9 cellular contexts compared by ENCODE assay signal in genomic region chr12:53218551-53219114, GRCh38. TPM values are rescaled to one million over a fixed set of nuclear protein-coding genes. Genes with fewer than 3 reads are reported as not detected.
A peak's percentile ranks its signal among the peaks of the same experiment; 100 is the strongest.
DNase-seq lines count a peak whose midpoint lies in the region; ATAC-seq, FAIRE-seq and TF ChIP-seq lines count a peak whose summit lies in the region.
"Had no signal": no experiment of that assay in that cellular context is flagged by ENCODE, and none has a peak within 500 bp of the region (broad histone marks: within the 10 kb centered on the region; RNA-seq: fewer than 3 reads in every experiment).

No MANE protein-coding gene starts in this region.

- 91% methylated on average over 20 of the region's 25 CpGs for WGBS in GM12878 (ENCODE audit: insufficient coverage, insufficient replicate concordance, low lambda C conversion rate, missing lambda C conversion rate)

- H3K9ac ChIP-seq in GM12878 (ENCODE audit: control insufficient read depth, insufficient read depth, low read length) (peak overlapping the region; percentile 52; the same call in 1 of the 2 replicates), keratinocyte (ENCODE audit: control insufficient read depth, extremely low read depth, insufficient read depth, low read length) (peak overlapping the region; percentile 81), subcutaneous abdominal adipose tissue (ENCODE audit: low read length in 5 of 5) (peak overlapping the region; percentile 38 to 84 (median 57))

- in situ Hi-C loops in GM12878 (cut with MboI) = no loop called here

- H3K27ac ChIP-seq in GM12878 (ENCODE audit: control insufficient read depth, insufficient read depth) (no peak overlapping the region), keratinocyte (ENCODE audit: control insufficient read depth, insufficient read depth, low read length) (peak overlapping the region; percentile 70), subcutaneous abdominal adipose tissue (ENCODE audit: low read depth, low read length) (peak overlapping the region; percentile 100)

- H3K4me1 ChIP-seq in GM12878 (ENCODE audit: control insufficient read depth, insufficient read depth, low read length) (peaks cover 22% of the 10 kb centered on the region), keratinocyte (ENCODE audit: control insufficient read depth, extremely low read depth, insufficient read depth, low read length) (peaks cover 57% of the 10 kb centered on the region), subcutaneous abdominal adipose tissue (ENCODE audit: control insufficient read depth in 5 of 5, insufficient read depth in 5 of 5, low read length in 5 of 5) (peaks cover 22 to 90% (median 83%) of the 10 kb centered on the region in 5 donors)

- RAD21 ChIA-PET in GM12878 (lab: Charles Lee; ENCODE audit: unreplicated experiment) = interaction anchor here (1.5 to 11.1 kb wide), 6 partner anchors 10 to 127 kb away, joined by 3 to 146 read pairs (median 38); partner anchors contain the start of genes AAAS, ESPL1 and ITGB7

- CTCF ChIA-PET in activated CD4-positive, alpha-beta T cell treated with anti-CD3 and anti-CD28 coated beads for 36 hours (lab: Charles Lee) = interaction anchor here (0.6 to 10.7 kb wide), 7 partner anchors 9 to 104 kb away, joined by 3 to 173 read pairs (median 8); partner anchors contain the start of genes AAAS, ESPL1, MYG1 and PFDN5
- CTCF ChIA-PET in GM12878 (lab: Yijun Ruan, JAX) = interaction anchor here (0.6 to 15.7 kb wide), 10 partner anchors 9 to 104 kb away, joined by 3 to 315 read pairs (median 9); partner anchors contain the start of genes AAAS, CSAD, ESPL1 and PFDN5

- H3K9me1 ChIP-seq in keratinocyte (ENCODE audit: control insufficient read depth, extremely low read depth, insufficient read depth, low read length) = no peaks in the 10 kb centered on the region

- no peak for ATAC-seq in activated CD4-positive, alpha-beta T cell treated with anti-CD3 and anti-CD28 coated beads for 36 hours
- no peak for ATAC-seq in GM12878

- SMC1A ChIA-PET in GM12878 (lab: Charles Lee; ENCODE audit: uncharacterized antibody, unreplicated experiment) = interaction anchor here (1.1 to 16.4 kb wide), 11 partner anchors 10 to 105 kb away, joined by 3 to 155 read pairs (median 5); partner anchors contain the start of genes ESPL1, ITGB7 and PFDN5

- intact Hi-C loops in activated CD4-positive, alpha-beta T cell treated with anti-CD3 and anti-CD28 coated beads for 36 hours (cut with DNase I, micrococcal nuclease) = loop anchor here in 1 of 2 experiments (1.0 to 10.0 kb wide), 4 partner anchors 10 to 106 kb away; partner anchors contain the start of genes AAAS, CSAD and ZNF740
- intact Hi-C loops in GM12878 (cut with micrococcal nuclease; ENCODE audit: unreplicated experiment) = no loop called here

- H3K79me2 ChIP-seq in GM12878 (ENCODE audit: control insufficient read depth, insufficient read depth, low read length) (peaks cover 4% of the 10 kb centered on the region; the same call in 1 of the 2 replicates), keratinocyte (ENCODE audit: control insufficient read depth, insufficient read depth, low read length) (peaks cover 27% of the 10 kb centered on the region)

- no peaks in the 10 kb centered on the region for H3K9me3 Mint-ChIP-seq in activated CD4-positive, alpha-beta T cell treated with anti-CD3 and anti-CD28 coated beads for 36 hours (ENCODE audit: low read depth)

- no TSS peak for BruUV-seq in GM12878 (replicated peaks; lab: Mats Ljungman, UMichigan)

- no peak overlapping the region for H2AFZ ChIP-seq in GM12878 (ENCODE audit: control insufficient read depth, low read depth, low read length)
- H2AFZ ChIP-seq in keratinocyte (ENCODE audit: control insufficient read depth, low read length) = no peak overlapping the region

- FAIRE-seq in GM12878 (lab: Jason Lieb, UNC) (no peak), keratinocyte (lab: Jason Lieb, UNC) (no peak)
- FAIRE-seq: frontal cortex had no signal

- no peaks in the 10 kb centered on the region for H4K20me1 ChIP-seq in GM12878 (ENCODE audit: control insufficient read depth, insufficient read depth)
- H4K20me1 ChIP-seq in keratinocyte (ENCODE audit: control insufficient read depth, extremely low read depth, insufficient read depth, low read length) = peaks cover 4% of the 10 kb centered on the region

- DNase-seq in activated CD4-positive, alpha-beta T cell treated with anti-CD3 and anti-CD28 coated beads for 36 hours = no peak
- no peak for DNase-seq in activated CD4-positive, alpha-beta T cell treated with anti-CD3 and anti-CD28 coated beads, Interleukin-2, amount 50 U/mL, for 48 hours
- DNase-seq in GM12878 (ENCODE audit: low read depth, low spot score) = no peak
- DNase-seq in keratinocyte (ENCODE audit: low read depth, low spot score) = no peak
- DNase-seq in NCI-H524 (lab: John Stamatoyannopoulos, UW) = no peak
- DNase-seq in NCI-H146 treated with DMSO at 0.1 percent for 48 hours (lab: John Stamatoyannopoulos, UW; ENCODE audit: unreplicated experiment) = no peak
- no peak for DNase-seq in SIG-M5 treated with dmso at 0.1 percent for 504 hours (lab: John Stamatoyannopoulos, UW; ENCODE audit: unreplicated experiment)

- no peak for TF ChIP-seq POLR2A in GM12878 (IDR thresholded peaks at IDR 0.05; ENCODE audit: low read depth, low read length)

- peak overlapping the region; percentile 86 for H3K4me2 ChIP-seq in GM12878 (ENCODE audit: control insufficient read depth, insufficient read depth)
- peak overlapping the region; percentile 87 for H3K4me2 ChIP-seq in keratinocyte (ENCODE audit: control insufficient read depth, extremely low read depth, insufficient read depth, low read depth, low read length)

- H3K4me3 ChIP-seq in GM12878 (peak overlapping the region; percentile 86), keratinocyte (ENCODE audit: control insufficient read depth in 2 of 3, extremely low read depth in 1 of 3, insufficient read depth in 2 of 3, low read depth in 1 of 3, low read length in 3 of 3) (peak overlapping the region; percentile 56 to 99 (median 95)), subcutaneous abdominal adipose tissue (ENCODE audit: low read depth in 1 of 5, low read length in 5 of 5) (peak overlapping the region; percentile 84 to 97 (median 94))

- dilution Hi-C loops in keratinocyte (cut with MboI; ENCODE audit: extremely low pct_ligation_motif_present, low sequenced_read_pairs) = no loop called here

- peak overlapping the region; percentile 83 for H3K4me3 Mint-ChIP-seq in activated CD4-positive, alpha-beta T cell treated with anti-CD3 and anti-CD28 coated beads for 36 hours

- no peaks in the 10 kb centered on the region for H3K9me3 ChIP-seq in GM12878 (replicated peaks; ENCODE audit: control insufficient read depth, insufficient read depth, low read length)
- no peaks in the 10 kb centered on the region for H3K9me3 ChIP-seq in keratinocyte (ENCODE audit: control insufficient read depth, low read depth, low read length)
- H3K9me3 ChIP-seq in subcutaneous abdominal adipose tissue (ENCODE audit: control insufficient read depth in 5 of 5, low read length in 5 of 5) = no peaks in the 10 kb centered on the region

- H3K36me3 Mint-ChIP-seq in activated CD4-positive, alpha-beta T cell treated with anti-CD3 and anti-CD28 coated beads for 36 hours (ENCODE audit: low read depth) = peaks cover 6% of the 10 kb centered on the region

- peaks cover 0 to 4% of the 10 kb centered on the region in 2 experiments; a peak in 3 of 4 replicates for H3K36me3 ChIP-seq in GM12878 (ENCODE audit: control insufficient read depth in 2 of 2, insufficient read depth in 2 of 2, low read length in 1 of 2)
- H3K36me3 ChIP-seq in keratinocyte (ENCODE audit: control insufficient read depth in 2 of 2, extremely low read depth in 1 of 2, insufficient read depth in 2 of 2, low read length in 2 of 2) = peaks cover 11 to 22% of the 10 kb centered on the region in 2 experiments
- H3K36me3 ChIP-seq in subcutaneous abdominal adipose tissue (ENCODE audit: control insufficient read depth in 5 of 5, insufficient read depth in 5 of 5, low read length in 5 of 5) = peaks cover 0 to 22% (median 20%) of the 10 kb centered on the region in 5 donors

- H3K27ac Mint-ChIP-seq in activated CD4-positive, alpha-beta T cell treated with anti-CD3 and anti-CD28 coated beads for 36 hours = peak overlapping the region; percentile 95

- POLR2A ChIA-PET in activated CD4-positive, alpha-beta T cell treated with anti-CD3 and anti-CD28 coated beads for 36 hours (lab: Charles Lee) = interaction anchor here (1.9 kb wide), 1 partner anchor 49 kb away, joined by 6 read pairs; the partner anchor contains the start of gene ESPL1
- POLR2A ChIA-PET in GM12878 (lab: Charles Lee) = interaction anchor here (1.3 to 4.4 kb wide), 4 partner anchors 11 to 50 kb away, joined by 3 to 28 read pairs (median 15); partner anchors contain the start of genes ESPL1 and ITGB7

- no peak for TF ChIP-seq RAD21 in GM12878 (IDR thresholded peaks at IDR 0.05; ENCODE audit: insufficient read depth, low read depth, low read length)

- H3K27me3 Mint-ChIP-seq in activated CD4-positive, alpha-beta T cell treated with anti-CD3 and anti-CD28 coated beads for 36 hours = no peaks in the 10 kb centered on the region

- no peaks in the 10 kb centered on the region for H3K27me3 ChIP-seq in GM12878 (replicated peaks in 1 of 2; ENCODE audit: control insufficient read depth in 2 of 2, insufficient read depth in 2 of 2, low read length in 1 of 2)
- no peaks in the 10 kb centered on the region for H3K27me3 ChIP-seq in keratinocyte (ENCODE audit: control insufficient read depth, extremely low read depth, insufficient read depth, low read length)
- no peaks in the 10 kb centered on the region for H3K27me3 ChIP-seq in subcutaneous abdominal adipose tissue (ENCODE audit: control insufficient read depth in 5 of 5, insufficient read depth in 4 of 5, low read length in 5 of 5)

- TF ChIP-seq CTCF in GM12878 (IDR thresholded peaks at IDR 0.05 in 2 of 3, conservative IDR thresholded peaks at IDR 0.05 in 1 of 3; ENCODE audit: control insufficient read depth in 2 of 3, extremely low read depth in 1 of 3, insufficient read depth in 1 of 3, low read depth in 3 of 3, low read length in 3 of 3) = no peak
- TF ChIP-seq CTCF in keratinocyte (optimal IDR thresholded peaks at IDR 0.05 in 1 of 3, IDR thresholded peaks at IDR 0.05 in 1 of 3, conservative IDR thresholded peaks at IDR 0.05 in 1 of 3; ENCODE audit: extremely low read depth in 1 of 3, insufficient read depth in 2 of 3, low read length in 3 of 3) = no peak

- H3K4me1 Mint-ChIP-seq in activated CD4-positive, alpha-beta T cell treated with anti-CD3 and anti-CD28 coated beads for 36 hours = peaks cover 65% of the 10 kb centered on the region

- TF ChIP-seq EP300 in GM12878 (IDR thresholded peaks at IDR 0.05; ENCODE audit: borderline replicate concordance in 1 of 2, control insufficient read depth in 1 of 2, low read depth in 2 of 2, low read length in 2 of 2) = no peak

RNA-seq across cellular contexts. Expression of gene ITGB7, which starts 11.6 kb away (rescaled TPM):
- 10 to 100 TPM; 73.0 to 77.6 TPM for total RNA-seq in activated CD4-positive, alpha-beta T cell treated with anti-CD3 and anti-CD28 coated beads for 36 hours
- total RNA-seq in GM12878 (2013; cell fraction: nucleolus; rRNA removed) = 215 and 221 TPM in 2 replicates
- total RNA-seq in GM12878 (2014; rRNA removed) (366 and 425 TPM in 2 replicates), GM12878 (2014; rRNA removed; fragmentation: Illumina TruSeq; extraction: Trizol) (158 and 166 TPM in 2 replicates), GM12878 (2021) (459 and 487 TPM in 2 replicates)
- 81.6 TPM for polyA plus RNA-seq in GM12878 (2011; ENCODE audit: low read depth)
- polyA plus RNA-seq in GM12878 (2011; rRNA removed) (130 and 234 TPM in 2 replicates), GM12878 (2014; fragmentation: Illumina TruSeq; extraction: Trizol) (95.4 and 174 TPM in 2 replicates), GM12878 (2014; fragmentation: Nextera tagmentation; extraction: Ambion mirVana) (10 to 100 TPM; 54.5 to 99.5 TPM), GM12878 (2014; rRNA removed) (282 and 333 TPM in 2 replicates), GM12878 (2016; fragmentation: Nextera tagmentation; extraction: Ambion mirVana) (100 to 1,000 TPM; 269 to 332 TPM), keratinocyte (0.58 to 2.4 TPM (median 0.83 TPM) in 3 replicates)
- polyA plus RNA-seq in GM12878 (2011; cell fraction: cytosol; rRNA removed) = 334 and 445 TPM in 2 replicates
- 940 and 958 TPM in 2 replicates for polyA plus RNA-seq in GM12878 (2011; cell fraction: nucleus; rRNA removed)
- polyA plus RNA-seq in GM12878 (2012) = 135 and 178 TPM in 2 replicates
- 281 and 434 TPM in 2 replicates for polyA minus RNA-seq in GM12878 (2011; rRNA and poly(A)+ RNA removed)
- 164 and 179 TPM in 2 replicates for polyA minus RNA-seq in GM12878 (2011; cell fraction: cytosol; rRNA and poly(A)+ RNA removed)
- polyA minus RNA-seq in GM12878 (2011; cell fraction: nucleus; rRNA and poly(A)+ RNA removed) = 164 and 235 TPM in 2 replicates
- polyA plus RNA-seq in keratinocyte (2011; ENCODE audit: low read depth) = 4.2 TPM
- 0.19 and 0.21 TPM in 2 replicates for polyA plus RNA-seq in keratinocyte (2011; cell fraction: cytosol; rRNA removed)
- polyA plus RNA-seq in keratinocyte (2011; cell fraction: nucleus; rRNA removed) = 7.8 and 8.3 TPM in 2 replicates
- 0.76 and 8.4 TPM in 2 replicates for polyA plus RNA-seq in keratinocyte (2012; ENCODE audit: low replicate concordance)
- polyA minus RNA-seq in keratinocyte = 3.5 to 9.8 TPM (median 4.8 TPM) in 3 replicates
- polyA minus RNA-seq in keratinocyte (2011; cell fraction: cytosol; rRNA and poly(A)+ RNA removed) = not detected
- polyA minus RNA-seq in keratinocyte (2011; cell fraction: nucleus; rRNA and poly(A)+ RNA removed) = 3.8 and 4.5 TPM in 2 replicates
- total RNA-seq: frontal cortex had no signal

RNA-seq across cellular contexts. Expression of gene RARG, which starts 13.4 kb away (rescaled TPM):
- total RNA-seq in activated CD4-positive, alpha-beta T cell treated with anti-CD3 and anti-CD28 coated beads for 36 hours = 10 to 100 TPM; 20.0 to 21.6 TPM
- total RNA-seq in GM12878 (2013; cell fraction: nucleolus; rRNA removed) = 12.2 and 13.4 TPM in 2 replicates
- total RNA-seq in GM12878 (2014; rRNA removed) = 3.4 and 4.0 TPM in 2 replicates
- total RNA-seq in GM12878 (2014; rRNA removed; fragmentation: Illumina TruSeq; extraction: Trizol) = 3.0 and 3.9 TPM in 2 replicates
- 7.3 and 8.7 TPM in 2 replicates for total RNA-seq in GM12878 (2021)
- 0.72 TPM for polyA plus RNA-seq in GM12878 (2011; ENCODE audit: low read depth)
- polyA plus RNA-seq in GM12878 (2011; rRNA removed) = 4.5 and 8.1 TPM in 2 replicates
- 9.2 and 13.2 TPM in 2 replicates for polyA plus RNA-seq in GM12878 (2011; cell fraction: cytosol; rRNA removed)
- polyA plus RNA-seq in GM12878 (2011; cell fraction: nucleus; rRNA removed) = 34.2 and 38.3 TPM in 2 replicates
- 2.5 and 2.9 TPM in 2 replicates for polyA plus RNA-seq in GM12878 (2012)
- polyA plus RNA-seq in GM12878 (2014; fragmentation: Illumina TruSeq; extraction: Trizol) = 2.6 and 4.2 TPM in 2 replicates
- under 1 TPM; 0.27 to 0.60 TPM for polyA plus RNA-seq in GM12878 (2014; fragmentation: Nextera tagmentation; extraction: Ambion mirVana)
- 7.2 and 8.0 TPM in 2 replicates for polyA plus RNA-seq in GM12878 (2014; rRNA removed)
- polyA plus RNA-seq in GM12878 (2016; fragmentation: Nextera tagmentation; extraction: Ambion mirVana) = 1 to 10 TPM; 3.8 to 6.0 TPM
- 12.3 and 13.9 TPM in 2 replicates for polyA minus RNA-seq in GM12878 (2011; rRNA and poly(A)+ RNA removed)
- polyA minus RNA-seq in GM12878 (2011; cell fraction: cytosol; rRNA and poly(A)+ RNA removed) = 7.5 and 8.3 TPM in 2 replicates
- polyA minus RNA-seq in GM12878 (2011; cell fraction: nucleus; rRNA and poly(A)+ RNA removed) = 9.1 and 18.5 TPM in 2 replicates
- polyA plus RNA-seq in keratinocyte = 26.4 to 31.5 TPM (median 30.9 TPM) in 3 replicates
- polyA plus RNA-seq in keratinocyte (2011; ENCODE audit: low read depth) = 43.6 TPM
- polyA plus RNA-seq in keratinocyte (2011; cell fraction: cytosol; rRNA removed) = 26.0 and 36.6 TPM in 2 replicates
- polyA plus RNA-seq in keratinocyte (2011; cell fraction: nucleus; rRNA removed) = 31.8 and 38.9 TPM in 2 replicates
- polyA plus RNA-seq in keratinocyte (2012; ENCODE audit: low replicate concordance) = 39.6 and 84.0 TPM in 2 replicates
- polyA minus RNA-seq in keratinocyte = 48.5 to 64.1 TPM (median 57.6 TPM) in 3 replicates
- polyA minus RNA-seq in keratinocyte (2011; cell fraction: cytosol; rRNA and poly(A)+ RNA removed) = 42.2 TPM
- polyA minus RNA-seq in keratinocyte (2011; cell fraction: nucleus; rRNA and poly(A)+ RNA removed) = 24.9 and 25.7 TPM in 2 replicates

RNA-seq across cellular contexts. Expression of gene CSAD, which starts 37.9 kb away (rescaled TPM):
- 10 to 100 TPM; 20.0 to 23.1 TPM for total RNA-seq in activated CD4-positive, alpha-beta T cell treated with anti-CD3 and anti-CD28 coated beads for 36 hours
- total RNA-seq in GM12878 (2013; cell fraction: nucleolus; rRNA removed) = 35.3 and 40.5 TPM in 2 replicates
- total RNA-seq in GM12878 (2014; rRNA removed) = 7.0 and 12.5 TPM in 2 replicates
- 5.4 and 6.7 TPM in 2 replicates for total RNA-seq in GM12878 (2014; rRNA removed; fragmentation: Illumina TruSeq; extraction: Trizol)
- 6.1 and 9.3 TPM in 2 replicates for total RNA-seq in GM12878 (2021)
- 9.2 TPM for polyA plus RNA-seq in GM12878 (2011; ENCODE audit: low read depth)
- polyA plus RNA-seq in GM12878 (2011; rRNA removed) = 14.4 and 19.1 TPM in 2 replicates
- polyA plus RNA-seq in GM12878 (2011; cell fraction: cytosol; rRNA removed) = 14.6 and 22.7 TPM in 2 replicates
- polyA plus RNA-seq in GM12878 (2011; cell fraction: nucleus; rRNA removed) = 73.6 and 82.3 TPM in 2 replicates
- 13.3 and 15.1 TPM in 2 replicates for polyA plus RNA-seq in GM12878 (2012)
- 12.3 and 12.7 TPM in 2 replicates for polyA plus RNA-seq in GM12878 (2014; fragmentation: Illumina TruSeq; extraction: Trizol)
- 1 to 10 TPM; 1.2 to 2.0 TPM for polyA plus RNA-seq in GM12878 (2014; fragmentation: Nextera tagmentation; extraction: Ambion mirVana)
- 20.0 and 20.4 TPM in 2 replicates for polyA plus RNA-seq in GM12878 (2014; rRNA removed)
- polyA plus RNA-seq in GM12878 (2016; fragmentation: Nextera tagmentation; extraction: Ambion mirVana) = 1 to 10 TPM; 1.1 to 2.4 TPM
- 13.1 and 15.2 TPM in 2 replicates for polyA minus RNA-seq in GM12878 (2011; rRNA and poly(A)+ RNA removed)
- polyA minus RNA-seq in GM12878 (2011; cell fraction: cytosol; rRNA and poly(A)+ RNA removed) = 4.9 and 6.8 TPM in 2 replicates
- 11.6 and 18.4 TPM in 2 replicates for polyA minus RNA-seq in GM12878 (2011; cell fraction: nucleus; rRNA and poly(A)+ RNA removed)
- 7.9 to 29.5 TPM (median 19.5 TPM) in 3 replicates for polyA plus RNA-seq in keratinocyte
- polyA plus RNA-seq in keratinocyte (2011; ENCODE audit: low read depth) = 8.0 TPM
- 1.4 and 1.9 TPM in 2 replicates for polyA plus RNA-seq in keratinocyte (2011; cell fraction: cytosol; rRNA removed)
- 126 and 152 TPM in 2 replicates for polyA plus RNA-seq in keratinocyte (2011; cell fraction: nucleus; rRNA removed)
- polyA plus RNA-seq in keratinocyte (2012; ENCODE audit: low replicate concordance) = 5.8 and 23.3 TPM in 2 replicates
- polyA minus RNA-seq in keratinocyte = 5.6 to 17.6 TPM (median 17.2 TPM) in 3 replicates
- polyA minus RNA-seq in keratinocyte (2011; cell fraction: cytosol; rRNA and poly(A)+ RNA removed) = 3.1 TPM
- 20.0 and 28.5 TPM in 2 replicates for polyA minus RNA-seq in keratinocyte (2011; cell fraction: nucleus; rRNA and poly(A)+ RNA removed)

RNA-seq across cellular contexts. Expression of gene ZNF740, which starts 38.1 kb away (rescaled TPM):
- 10 to 100 TPM; 34.9 to 40.2 TPM for total RNA-seq in activated CD4-positive, alpha-beta T cell treated with anti-CD3 and anti-CD28 coated beads for 36 hours
- 112 and 115 TPM in 2 replicates for total RNA-seq in GM12878 (2013; cell fraction: nucleolus; rRNA removed)
- total RNA-seq in GM12878 (2014; rRNA removed) (11.6 and 12.6 TPM in 2 replicates), GM12878 (2014; rRNA removed; fragmentation: Illumina TruSeq; extraction: Trizol) (9.9 and 11.8 TPM in 2 replicates), GM12878 (2021) (29.0 and 33.6 TPM in 2 replicates)
- 10.5 TPM for polyA plus RNA-seq in GM12878 (2011; ENCODE audit: low read depth)
- polyA plus RNA-seq in GM12878 (2011; rRNA removed) (29.5 and 30.9 TPM in 2 replicates), GM12878 (2014; fragmentation: Illumina TruSeq; extraction: Trizol) (14.2 and 21.6 TPM in 2 replicates), GM12878 (2014; fragmentation: Nextera tagmentation; extraction: Ambion mirVana) (1 to 10 TPM; 1.4 to 1.8 TPM), GM12878 (2014; rRNA removed) (12.9 and 19.1 TPM in 2 replicates), GM12878 (2016; fragmentation: Nextera tagmentation; extraction: Ambion mirVana) (1 to 10 TPM; 4.1 to 5.6 TPM), keratinocyte (6.5 to 11.8 TPM (median 10.3 TPM) in 3 replicates)
- 17.7 and 18.8 TPM in 2 replicates for polyA plus RNA-seq in GM12878 (2011; cell fraction: cytosol; rRNA removed)
- polyA plus RNA-seq in GM12878 (2011; cell fraction: nucleus; rRNA removed) = 63.5 and 111 TPM in 2 replicates
- polyA plus RNA-seq in GM12878 (2012) = 14.3 and 14.7 TPM in 2 replicates
- 29.5 and 32.2 TPM in 2 replicates for polyA minus RNA-seq in GM12878 (2011; rRNA and poly(A)+ RNA removed)
- 7.1 and 7.5 TPM in 2 replicates for polyA minus RNA-seq in GM12878 (2011; cell fraction: cytosol; rRNA and poly(A)+ RNA removed)
- 57.9 and 58.6 TPM in 2 replicates for polyA minus RNA-seq in GM12878 (2011; cell fraction: nucleus; rRNA and poly(A)+ RNA removed)
- polyA plus RNA-seq in keratinocyte (2011; ENCODE audit: low read depth) = 9.7 TPM
- 3.6 and 4.5 TPM in 2 replicates for polyA plus RNA-seq in keratinocyte (2011; cell fraction: cytosol; rRNA removed)
- polyA plus RNA-seq in keratinocyte (2011; cell fraction: nucleus; rRNA removed) = 21.7 and 25.7 TPM in 2 replicates
- 5.5 and 6.5 TPM in 2 replicates for polyA plus RNA-seq in keratinocyte (2012; ENCODE audit: low replicate concordance)
- 3.8 to 17.4 TPM (median 15.6 TPM) in 3 replicates for polyA minus RNA-seq in keratinocyte
- polyA minus RNA-seq in keratinocyte (2011; cell fraction: cytosol; rRNA and poly(A)+ RNA removed) = 3.3 TPM
- 8.7 and 9.6 TPM in 2 replicates for polyA minus RNA-seq in keratinocyte (2011; cell fraction: nucleus; rRNA and poly(A)+ RNA removed)

RNA-seq across cellular contexts. Expression of gene ESPL1, which starts 49.5 kb away (rescaled TPM):
- total RNA-seq in activated CD4-positive, alpha-beta T cell treated with anti-CD3 and anti-CD28 coated beads for 36 hours = 10 to 100 TPM; 60.8 to 66.9 TPM
- 49.7 and 52.5 TPM in 2 replicates for total RNA-seq in GM12878 (2013; cell fraction: nucleolus; rRNA removed)
- total RNA-seq in GM12878 (2014; rRNA removed) (28.4 and 28.5 TPM in 2 replicates), GM12878 (2014; rRNA removed; fragmentation: Illumina TruSeq; extraction: Trizol) (17.9 and 20.1 TPM in 2 replicates), GM12878 (2021) (54.4 and 61.9 TPM in 2 replicates)
- polyA plus RNA-seq in GM12878 (2011; ENCODE audit: low read depth) = 7.2 TPM
- polyA plus RNA-seq in GM12878 (2011; rRNA removed) (14.4 and 19.3 TPM in 2 replicates), GM12878 (2014; fragmentation: Illumina TruSeq; extraction: Trizol) (19.0 and 28.6 TPM in 2 replicates), GM12878 (2014; fragmentation: Nextera tagmentation; extraction: Ambion mirVana) (1 to 10 TPM; 2.1 to 2.2 TPM), GM12878 (2014; rRNA removed) (30.8 and 31.4 TPM in 2 replicates), GM12878 (2016; fragmentation: Nextera tagmentation; extraction: Ambion mirVana) (10 to 100 TPM; 21.1 to 21.2 TPM), keratinocyte (0.80 to 3.7 TPM (median 3.7 TPM) in 3 replicates)
- 23.7 and 26.8 TPM in 2 replicates for polyA plus RNA-seq in GM12878 (2011; cell fraction: cytosol; rRNA removed)
- polyA plus RNA-seq in GM12878 (2011; cell fraction: nucleus; rRNA removed) = 110 and 113 TPM in 2 replicates
- polyA plus RNA-seq in GM12878 (2012) = 13.9 and 14.4 TPM in 2 replicates
- 36.4 and 41.1 TPM in 2 replicates for polyA minus RNA-seq in GM12878 (2011; rRNA and poly(A)+ RNA removed)
- 8.6 and 10.9 TPM in 2 replicates for polyA minus RNA-seq in GM12878 (2011; cell fraction: cytosol; rRNA and poly(A)+ RNA removed)
- 33.7 and 47.5 TPM in 2 replicates for polyA minus RNA-seq in GM12878 (2011; cell fraction: nucleus; rRNA and poly(A)+ RNA removed)
- 1.3 TPM for polyA plus RNA-seq in keratinocyte (2011; ENCODE audit: low read depth)
- polyA plus RNA-seq in keratinocyte (2011; cell fraction: cytosol; rRNA removed) = 0.46 and 0.64 TPM in 2 replicates
- polyA plus RNA-seq in keratinocyte (2011; cell fraction: nucleus; rRNA removed) = 4.3 and 5.5 TPM in 2 replicates
- polyA plus RNA-seq in keratinocyte (2012; ENCODE audit: low replicate concordance) = 1.0 and 3.0 TPM in 2 replicates
- polyA minus RNA-seq in keratinocyte = 1.5 to 9.7 TPM (median 5.8 TPM) in 3 replicates
- 2.9 TPM for polyA minus RNA-seq in keratinocyte (2011; cell fraction: cytosol; rRNA and poly(A)+ RNA removed)
- 2.1 and 2.9 TPM in 2 replicates for polyA minus RNA-seq in keratinocyte (2011; cell fraction: nucleus; rRNA and poly(A)+ RNA removed)
